ENCODE assay signal across 21 cellular contexts in the genomic region with DNA sequence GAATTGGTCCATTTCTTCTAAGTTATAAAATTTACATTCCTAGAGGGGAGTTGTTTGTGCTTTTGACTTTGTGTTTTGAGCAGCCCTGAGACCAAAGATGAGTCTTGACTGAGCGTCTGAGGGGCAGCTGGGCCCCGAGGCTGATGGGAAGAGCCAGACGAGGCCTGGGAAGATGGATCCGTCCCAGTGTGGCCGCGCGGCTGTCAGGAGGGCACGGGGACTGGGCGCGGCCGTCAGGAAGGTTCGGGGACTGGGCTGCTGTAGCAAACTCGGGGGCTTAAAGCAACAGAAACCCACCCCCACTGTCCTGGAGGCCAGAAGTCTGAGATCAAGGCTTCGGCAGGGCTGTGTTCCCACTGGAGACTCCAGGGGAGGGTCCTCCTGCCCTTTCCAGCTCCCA. TPM values are rescaled to one million over a fixed set of nuclear protein-coding genes. Genes with fewer than 3 reads are reported as not detected.
DNase-seq lines count a peak whose midpoint lies in the region; ATAC-seq and TF ChIP-seq lines count a peak whose summit lies in the region.
"Had no signal": no experiment of that assay in that cellular context is flagged by ENCODE, and none has a peak within 500 bp of the region (broad histone marks: within the 10 kb centered on the region; RNA-seq: fewer than 3 reads in every experiment).

No MANE protein-coding gene starts in this region.

- H3K36me3 Mint-ChIP-seq in CD14-positive monocyte (no peaks in the 10 kb centered on the region), endothelial cell (ENCODE audit: low read depth, unreplicated experiment) (peaks cover 11% of the 10 kb centered on the region), nephron progenitor cell (ENCODE audit: low read depth) (peaks cover 13% of the 10 kb centered on the region)
- H3K36me3 Mint-ChIP-seq: CD4-positive, alpha-beta memory T cell had no signal

- H3K27me3 Mint-ChIP-seq in CD14-positive monocyte (ENCODE audit: low read depth in 3 of 3), result peaks cover 4 to 7% (median 6%) of the 10 kb centered on the region in 3 donors
- peaks cover 7% of the 10 kb centered on the region for H3K27me3 Mint-ChIP-seq in endothelial cell (ENCODE audit: unreplicated experiment)
- peaks cover 9% of the 10 kb centered on the region for H3K27me3 Mint-ChIP-seq in nephron progenitor cell (ENCODE audit: low read depth, poor library complexity)
- H3K27me3 Mint-ChIP-seq: CD4-positive, alpha-beta memory T cell had no signal

- intact Hi-C loops in CD14-positive monocyte (cut with micrococcal nuclease), result no loop called here
- intact Hi-C loops in colonic mucosa (cut with DNase I), result no loop called here
- intact Hi-C loops in left lung (cut with DNase I), result no loop called here

- H3K4me1 Mint-ChIP-seq in CD14-positive monocyte, result no peaks in the 10 kb centered on the region
- no peaks in the 10 kb centered on the region for H3K4me1 Mint-ChIP-seq in endothelial cell (ENCODE audit: unreplicated experiment)
- H3K4me1 Mint-ChIP-seq in nephron progenitor cell, result peaks cover 16% of the 10 kb centered on the region
- H3K4me1 Mint-ChIP-seq: CD4-positive, alpha-beta memory T cell had no signal

- H3K9ac ChIP-seq in colonic mucosa (ENCODE audit: low read depth in 2 of 2, low read length in 2 of 2), result no peak overlapping the region
- H3K9ac ChIP-seq: BLaER1 treated with 17β-estradiol and CSF1 and Interleukin-3, amounts not matched to agents 10 nM and 100 nM had no signal

- DNase-seq in CD14-positive monocyte (ENCODE audit: low spot score) (peak; percentile 20), endothelial cell (ENCODE audit: low spot score) (no peak), nephron progenitor cell (no peak), colonic mucosa (no peak), left lung (no peak)
- DNase-seq: 8988T; ACHN; AML-193; BE2C; Calu3; CD4-positive, alpha-beta memory T cell; COR-L47; DMS153; DND-41; HFFc6 had no signal

- H3K9me3 Mint-ChIP-seq in CD14-positive monocyte, result peaks cover 26 to 38% (median 31%) of the 10 kb centered on the region in 7 donors
- no peaks in the 10 kb centered on the region for H3K9me3 Mint-ChIP-seq in endothelial cell (ENCODE audit: unreplicated experiment)
- peaks cover 48% of the 10 kb centered on the region for H3K9me3 Mint-ChIP-seq in nephron progenitor cell

- H3K27ac Mint-ChIP-seq in CD14-positive monocyte (no peak overlapping the region), endothelial cell (ENCODE audit: unreplicated experiment) (no peak overlapping the region), nephron progenitor cell (peak overlapping the region; percentile 38)
- H3K27ac Mint-ChIP-seq: GM23338, HFFc6 had no signal

- no peak for TF ChIP-seq CTCF in CD14-positive monocyte (IDR thresholded peaks at IDR 0.05)
- no peak for TF ChIP-seq CTCF in endothelial cell (IDR thresholded peaks at IDR 0.05; ENCODE audit: unreplicated experiment)
- TF ChIP-seq CTCF in nephron progenitor cell (IDR thresholded peaks at IDR 0.05), result no peak
- no peak for TF ChIP-seq CTCF in colonic mucosa (IDR thresholded peaks at IDR 0.05)
- TF ChIP-seq CTCF in left lung (IDR thresholded peaks at IDR 0.05), result no peak

- H3K36me3 ChIP-seq in colonic mucosa, result no peaks in the 10 kb centered on the region
- H3K36me3 ChIP-seq in left lung, result no peaks in the 10 kb centered on the region
- H3K36me3 ChIP-seq: BE2C, HAP-1 had no signal

- no peak for ATAC-seq in GM18858 (IDR thresholded peaks at IDR 0.05; ENCODE audit: unreplicated experiment)
- no peak for ATAC-seq in left lung

- H3K4me3 Mint-ChIP-seq in CD14-positive monocyte (no peak overlapping the region), endothelial cell (ENCODE audit: unreplicated experiment) (peak overlapping the region; percentile 33), nephron progenitor cell (no peak overlapping the region)
- H3K4me3 Mint-ChIP-seq: CD4-positive, alpha-beta memory T cell; GM23338; HFFc6 had no signal

- H3K9me3 ChIP-seq in colonic mucosa (no peaks in the 10 kb centered on the region), left lung (peaks cover 0 to 30% of the 10 kb centered on the region in 2 donors)

- H3K4me3 ChIP-seq in colonic mucosa, result no peak overlapping the region
- H3K4me3 ChIP-seq in left lung, result no peak overlapping the region
- H3K4me3 ChIP-seq: A549; BLaER1 treated with 17β-estradiol and CSF1 and Interleukin-3, amounts not matched to agents 10 nM and 100 nM; GM23338; HAP-1 had no signal

- H3K27me3 ChIP-seq in colonic mucosa (no peaks in the 10 kb centered on the region), left lung (peaks cover 0 to 33% of the 10 kb centered on the region in 2 donors)
- H3K27me3 ChIP-seq: BLaER1 treated with 17β-estradiol and CSF1 and Interleukin-3, amounts not matched to agents 10 nM and 100 nM had no signal

- H3K4me1 ChIP-seq in colonic mucosa, result no peaks in the 10 kb centered on the region
- no peaks in the 10 kb centered on the region for H3K4me1 ChIP-seq in left lung
- H3K4me1 ChIP-seq: A549, BE2C, HAP-1 had no signal

- H3K27ac ChIP-seq in colonic mucosa, result no peak overlapping the region
- no peak overlapping the region for H3K27ac ChIP-seq in left lung
- H3K27ac ChIP-seq: A549; BLaER1 treated with 17β-estradiol and CSF1 and Interleukin-3, amounts not matched to agents 10 nM and 100 nM had no signal

RNA-seq across cellular contexts. Expression of a gene that starts 38.2 kb away (rescaled TPM):
- polyA plus RNA-seq in CD14-positive monocyte, result not detected
- total RNA-seq in endothelial cell (ENCODE audit: unreplicated experiment), result not detected
- total RNA-seq in colonic mucosa, result under 1 TPM in 1 of 2 donors, not detected in 1; 0.24 TPM
- not detected for total RNA-seq in left lung
- total RNA-seq: Calu3; CD4-positive, alpha-beta memory T cell; GM23338; H4; HFFc6 had no signal
- polyA plus RNA-seq: CD4-positive, alpha-beta memory T cell had no signal

RNA-seq across cellular contexts. Expression of a gene that starts 50.3 kb away (rescaled TPM):
- 1 to 10 TPM in 1 of 2 donors, under 1 TPM in 1; 0.57 to 2.2 TPM for polyA plus RNA-seq in CD14-positive monocyte
- total RNA-seq in endothelial cell (ENCODE audit: unreplicated experiment), result 56.8 TPM
- 100 to 1,000 TPM in 1 of 2 donors, 10 to 100 TPM in 1; 16.5 to 111 TPM for total RNA-seq in colonic mucosa
- 10 to 100 TPM; 18.8 to 35.5 TPM for total RNA-seq in left lung

RNA-seq across cellular contexts. Expression of a gene that starts 50.6 kb away (rescaled TPM):
- 10 to 100 TPM; 29.5 to 31.5 TPM for polyA plus RNA-seq in CD14-positive monocyte
- total RNA-seq in endothelial cell (ENCODE audit: unreplicated experiment), result 27.6 TPM
- 10 to 100 TPM; 17.3 to 35.6 TPM for total RNA-seq in colonic mucosa
- 10 to 100 TPM; 12.6 to 21.0 TPM for total RNA-seq in left lung
